In genomic region chr4:152488246-152488645, GRCh38 we compare ENCODE assay signal across 1 cellular context.
TF ChIP-seq lines count a peak whose summit lies in the region.

No MANE protein-coding gene starts in this region.

TF ChIP-seq in HepG2, 621 proteins besides CTCF, POLR2A, EP300 and RAD21 (continued from another document):
- TF ChIP-seq UBTF (CRISPR knock-in tag; IDR thresholded peaks at IDR 0.05) = no peak
